ENCODE assay signal across 13 cellular contexts in the genomic region with DNA sequence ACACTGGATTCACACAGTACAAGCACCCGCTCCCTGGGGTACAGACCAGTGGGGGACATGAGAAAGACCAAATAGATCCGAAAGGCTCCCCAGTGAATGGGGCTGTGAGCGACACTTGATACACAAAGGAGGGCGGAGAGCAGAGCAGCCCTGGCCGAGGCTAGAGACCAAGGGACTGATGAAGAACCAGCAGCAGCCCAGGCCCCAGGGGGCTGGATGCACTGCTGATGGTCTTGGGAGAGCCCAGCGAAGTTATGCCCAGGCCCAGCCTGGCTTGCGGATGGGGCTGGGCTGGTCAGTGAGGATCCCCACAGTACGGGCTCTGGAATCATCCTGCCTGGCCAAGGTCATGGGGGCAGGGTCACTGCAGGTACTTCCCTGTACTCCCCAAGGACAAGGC. TPM values are rescaled to one million over a fixed set of nuclear protein-coding genes. Genes with fewer than 3 reads are reported as not detected.
DNase-seq lines count a peak whose midpoint lies in the region; ATAC-seq, FAIRE-seq and TF ChIP-seq lines count a peak whose summit lies in the region.
"Had no signal": no experiment of that assay in that cellular context is flagged by ENCODE, and none has a peak within 500 bp of the region (broad histone marks: within the 10 kb centered on the region; RNA-seq: fewer than 3 reads in every experiment).

No MANE protein-coding gene starts in this region.

- no peak for FAIRE-seq in GM12892 (lab: Jason Lieb, UNC)

- peaks cover 53% of the 10 kb centered on the region for H3K4me1 Mint-ChIP-seq in activated T-cell treated with anti-CD3 and anti-CD28 coated beads, Interleukin-2, amount 50 U/mL, for 24 hours (ENCODE audit: low read depth)
- H3K4me1 Mint-ChIP-seq in activated T-cell treated with anti-CD3 and anti-CD28 coated beads, Interleukin-2, amount 50 U/mL, for 4 hours (ENCODE audit: low read depth): peaks cover 49% of the 10 kb centered on the region
- peaks cover 35% of the 10 kb centered on the region for H3K4me1 Mint-ChIP-seq in activated naive CD8-positive, alpha-beta T cell treated with anti-CD3 and anti-CD28 coated beads, Interleukin-2, amount 50 U/mL, for 24 hours

- peaks cover 85% of the 10 kb centered on the region for H3K36me3 Mint-ChIP-seq in activated T-cell treated with anti-CD3 and anti-CD28 coated beads, Interleukin-2, amount 50 U/mL, for 24 hours (ENCODE audit: low read depth)
- H3K36me3 Mint-ChIP-seq in activated T-cell treated with anti-CD3 and anti-CD28 coated beads, Interleukin-2, amount 50 U/mL, for 4 hours (ENCODE audit: insufficient read depth): peaks cover 25% of the 10 kb centered on the region
- H3K36me3 Mint-ChIP-seq in activated naive CD8-positive, alpha-beta T cell treated with anti-CD3 and anti-CD28 coated beads, Interleukin-2, amount 50 U/mL, for 24 hours (ENCODE audit: low read depth): no peaks in the 10 kb centered on the region

- peak overlapping the region; percentile 63 for H3K27ac Mint-ChIP-seq in activated T-cell treated with anti-CD3 and anti-CD28 coated beads, Interleukin-2, amount 50 U/mL, for 24 hours
- H3K27ac Mint-ChIP-seq in activated naive CD8-positive, alpha-beta T cell treated with anti-CD3 and anti-CD28 coated beads, Interleukin-2, amount 50 U/mL, for 24 hours: peak overlapping the region; percentile 31

- TF ChIP-seq POLR2A in GM12892 (IDR thresholded peaks at IDR 0.05; ENCODE audit: low read depth, low read length): no peak

- DNase-seq in activated T-cell treated with anti-CD3 and anti-CD28 coated beads, Interleukin-2, amount 50 U/mL, for 24 hours: no peak
- no peak for DNase-seq in activated T-cell treated with anti-CD3 and anti-CD28 coated beads, Interleukin-2, amount 50 U/mL, for 4 hours
- no peak for DNase-seq in activated naive CD8-positive, alpha-beta T cell treated with anti-CD3 and anti-CD28 coated beads, Interleukin-2, amount 50 U/mL, for 24 hours
- DNase-seq in right cardiac atrium: peak in 1 of 3 donors; percentile 72
- DNase-seq in substantia nigra (lab: John Stamatoyannopoulos, UW): no peak
- no peak for DNase-seq in NCI-H524 (lab: John Stamatoyannopoulos, UW)
- DNase-seq in D341Med (ENCODE audit: low spot score): no peak
- DNase-seq in GM12892 (ENCODE audit: insufficient read length): no peak
- DNase-seq: ACHN; activated CD4-positive, alpha-beta T cell treated with anti-CD3 and anti-CD28 coated beads for 48 hours; Karpas-422; SIG-M5 had no signal

- WGBS in right cardiac atrium: 75% methylated on average over 8 of the region's 8 CpGs

- no peak overlapping the region for H3K4me3 ChIP-seq in right cardiac atrium (ENCODE audit: low read length)
- H3K4me3 ChIP-seq: HAP-1 had no signal

- no peaks in the 10 kb centered on the region for H3K9me3 ChIP-seq in right cardiac atrium (ENCODE audit: control insufficient read depth, low read length)
- H3K9me3 ChIP-seq: HAP-1 had no signal

- peak overlapping the region; percentile 10 for H3K27ac ChIP-seq in right cardiac atrium (ENCODE audit: low read length)
- H3K27ac ChIP-seq in substantia nigra (ENCODE audit: low read depth, low read length, poor library complexity, severe bottlenecking): peak overlapping the region; percentile 37

- H3K27me3 Mint-ChIP-seq in activated T-cell treated with anti-CD3 and anti-CD28 coated beads, Interleukin-2, amount 50 U/mL, for 24 hours: no peaks in the 10 kb centered on the region
- no peaks in the 10 kb centered on the region for H3K27me3 Mint-ChIP-seq in activated T-cell treated with anti-CD3 and anti-CD28 coated beads, Interleukin-2, amount 50 U/mL, for 4 hours (ENCODE audit: low read depth)
- no peaks in the 10 kb centered on the region for H3K27me3 Mint-ChIP-seq in activated naive CD8-positive, alpha-beta T cell treated with anti-CD3 and anti-CD28 coated beads, Interleukin-2, amount 50 U/mL, for 24 hours

- ATAC-seq in activated T-cell treated with anti-CD3 and anti-CD28 coated beads, Interleukin-2, amount 50 U/mL, for 4 hours: no peak
- no peak for ATAC-seq in activated naive CD8-positive, alpha-beta T cell treated with anti-CD3 and anti-CD28 coated beads, Interleukin-2, amount 50 U/mL, for 24 hours
- ATAC-seq in right cardiac atrium: no peak

- peaks cover 17% of the 10 kb centered on the region for H3K4me1 ChIP-seq in right cardiac atrium (ENCODE audit: control insufficient read depth, insufficient read depth, low read length)
- H3K4me1 ChIP-seq: HAP-1 had no signal

- intact Hi-C loops in right cardiac atrium (cut with DNase I): no loop called here

- H3K4me3 Mint-ChIP-seq in activated T-cell treated with anti-CD3 and anti-CD28 coated beads, Interleukin-2, amount 50 U/mL, for 24 hours: no peak overlapping the region
- H3K4me3 Mint-ChIP-seq in activated T-cell treated with anti-CD3 and anti-CD28 coated beads, Interleukin-2, amount 50 U/mL, for 4 hours: no peak overlapping the region
- no peak overlapping the region for H3K4me3 Mint-ChIP-seq in activated naive CD8-positive, alpha-beta T cell treated with anti-CD3 and anti-CD28 coated beads, Interleukin-2, amount 50 U/mL, for 24 hours

- H3K9me3 Mint-ChIP-seq in activated T-cell treated with anti-CD3 and anti-CD28 coated beads, Interleukin-2, amount 50 U/mL, for 24 hours: no peaks in the 10 kb centered on the region
- no peaks in the 10 kb centered on the region for H3K9me3 Mint-ChIP-seq in activated T-cell treated with anti-CD3 and anti-CD28 coated beads, Interleukin-2, amount 50 U/mL, for 4 hours
- no peaks in the 10 kb centered on the region for H3K9me3 Mint-ChIP-seq in activated naive CD8-positive, alpha-beta T cell treated with anti-CD3 and anti-CD28 coated beads, Interleukin-2, amount 50 U/mL, for 24 hours

- H3K27me3 ChIP-seq in right cardiac atrium (ENCODE audit: control insufficient read depth, insufficient read depth): no peaks in the 10 kb centered on the region

RNA-seq across cellular contexts. Expression of a gene that starts 23.2 kb away (rescaled TPM):
- 10 to 100 TPM; 52.9 to 63.8 (median 53.4) TPM for total RNA-seq in activated T-cell treated with anti-CD3 and anti-CD28 coated beads, Interleukin-2, amount 50 U/mL, for 4 hours
- 100 to 1,000 TPM; 101 to 112 (median 106) TPM for total RNA-seq in right cardiac atrium
- polyA plus RNA-seq in right cardiac atrium: 53.4 TPM
- 14.7 TPM for polyA plus RNA-seq in GM12892 (2012; ENCODE audit: missing spikeins)

RNA-seq across cellular contexts. Expression of a gene that starts 23.7 kb away (rescaled TPM):
- 10 to 100 TPM; 14.2 to 16.9 (median 14.8) TPM for total RNA-seq in activated T-cell treated with anti-CD3 and anti-CD28 coated beads, Interleukin-2, amount 50 U/mL, for 4 hours
- total RNA-seq in right cardiac atrium: 1 to 10 TPM; 5.8 to 8.8 (median 7.5) TPM
- polyA plus RNA-seq in right cardiac atrium: 5.9 TPM
- 5.1 TPM for polyA plus RNA-seq in GM12892 (2012; ENCODE audit: missing spikeins)

RNA-seq across cellular contexts. Expression of a gene that starts 41.8 kb away (rescaled TPM):
- total RNA-seq in activated T-cell treated with anti-CD3 and anti-CD28 coated beads, Interleukin-2, amount 50 U/mL, for 4 hours: under 1 TPM; 0.40 to 0.81 (median 0.41) TPM
- total RNA-seq in right cardiac atrium: under 1 TPM in 1 of 4 donors, not detected in 3; 0.19 TPM
- polyA plus RNA-seq in right cardiac atrium: not detected
- polyA plus RNA-seq in GM12892 (2012; ENCODE audit: missing spikeins): not detected

RNA-seq across cellular contexts. Expression of a gene that starts 59.8 kb away (rescaled TPM):
- 10 to 100 TPM; 47.4 to 54.8 (median 53.1) TPM for total RNA-seq in activated T-cell treated with anti-CD3 and anti-CD28 coated beads, Interleukin-2, amount 50 U/mL, for 4 hours
- total RNA-seq in right cardiac atrium: 10 to 100 TPM; 48.5 to 66.2 (median 59.1) TPM
- 38.0 TPM for polyA plus RNA-seq in right cardiac atrium
- polyA plus RNA-seq in GM12892 (2012; ENCODE audit: missing spikeins): 17.3 TPM
